In genomic region chr19:10478476-10478875, GRCh38 we compare ENCODE assay signal across 9 cellular contexts. TPM values are rescaled to one million over a fixed set of nuclear protein-coding genes. Genes with fewer than 3 reads are reported as not detected.
DNase-seq lines count a peak whose midpoint lies in the region; ATAC-seq and TF ChIP-seq lines count a peak whose summit lies in the region.
"Had no signal": no experiment of that assay in that cellular context is flagged by ENCODE, and none has a peak within 500 bp of the region (broad histone marks: within the 10 kb centered on the region; RNA-seq: fewer than 3 reads in every experiment).

No MANE protein-coding gene starts in this region.

- H3K9ac ChIP-seq in smooth muscle cell (ENCODE audit: low read depth): no peak overlapping the region

- POLR2A ChIA-PET in Caco-2 (lab: Charles Lee): interaction anchor here (0.6 kb wide), 1 partner anchor 25 kb away, joined by 3 read pairs; no protein-coding TSS in a partner anchor

- H3K27ac ChIP-seq in smooth muscle cell (ENCODE audit: low read depth): no peak overlapping the region

- no peak for TF ChIP-seq CTCF in Caco-2 (IDR thresholded peaks at IDR 0.05; ENCODE audit: insufficient read depth in 1 of 2, low read depth in 1 of 2, low read length in 1 of 2, severe bottlenecking in 1 of 2, unreplicated experiment in 1 of 2)
- TF ChIP-seq CTCF in fibroblast of villous mesenchyme (IDR thresholded peaks at IDR 0.05; ENCODE audit: insufficient read depth, low read depth, low read length): no peak
- no peak for TF ChIP-seq CTCF in smooth muscle cell (IDR thresholded peaks at IDR 0.05; ENCODE audit: borderline replicate concordance, insufficient read depth, poor library complexity, severe bottlenecking)

- intact Hi-C loops in Caco-2 (cut with micrococcal nuclease; ENCODE audit: unreplicated experiment): loop anchor here (5.0 kb wide), 1 partner anchor 219 kb away; no protein-coding TSS in a partner anchor

- CTCF ChIA-PET in Caco-2 (lab: Charles Lee): interaction anchor here (0.5 to 1.4 kb wide), 11 partner anchors 10 to 238 kb away, joined by 3 to 10 read pairs (median 4); partner anchors contain the start of genes CDC37 and QTRT1

- no peaks in the 10 kb centered on the region for H3K36me3 ChIP-seq in Caco-2 (ENCODE audit: control insufficient read depth, insufficient read depth, low read length)
- H3K36me3 ChIP-seq in smooth muscle cell (ENCODE audit: low read depth): no peaks in the 10 kb centered on the region
- H3K36me3 ChIP-seq: SJSA1 had no signal

- peak; percentile 21; the same call in 2 of the 3 replicates for ATAC-seq in SK-N-SH treated with all-trans-retinoic acid at 6 μM for 48 hours
- ATAC-seq in HG02981 (IDR thresholded peaks at IDR 0.05; ENCODE audit: unreplicated experiment): no peak

- no peak for DNase-seq in Caco-2
- DNase-seq in fibroblast of villous mesenchyme (ENCODE audit: low read depth): peak; percentile 16
- no peak for DNase-seq in smooth muscle cell (lab: John Stamatoyannopoulos, UW; ENCODE audit: unreplicated experiment)
- no peak for DNase-seq in DMS153 (lab: John Stamatoyannopoulos, UW)
- DNase-seq in NCI-H510A (lab: John Stamatoyannopoulos, UW): no peak

- H3K27me3 Mint-ChIP-seq in Caco-2 (ENCODE audit: insufficient read depth, unreplicated experiment): no peaks in the 10 kb centered on the region

- no peaks in the 10 kb centered on the region for H3K79me2 ChIP-seq in smooth muscle cell (ENCODE audit: low read depth)

- peak overlapping the region; percentile 89 for H3K4me2 ChIP-seq in smooth muscle cell

- H3K4me3 Mint-ChIP-seq in Caco-2 (ENCODE audit: unreplicated experiment): peak overlapping the region; percentile 84

- no peak overlapping the region for H3K27ac Mint-ChIP-seq in Caco-2 (ENCODE audit: unreplicated experiment)

- H3K9me3 ChIP-seq in Caco-2 (no peaks in the 10 kb centered on the region), smooth muscle cell (replicated peaks; ENCODE audit: low read depth) (no peaks in the 10 kb centered on the region)
- H3K9me3 ChIP-seq: SJSA1 had no signal

- no peaks in the 10 kb centered on the region for H3K36me3 Mint-ChIP-seq in Caco-2 (ENCODE audit: insufficient read depth, unreplicated experiment)

- no peaks in the 10 kb centered on the region for H3K27me3 ChIP-seq in Caco-2 (replicated peaks; ENCODE audit: control insufficient read depth, insufficient read depth, low read length)
- no peaks in the 10 kb centered on the region for H3K27me3 ChIP-seq in smooth muscle cell (ENCODE audit: low read depth)
- H3K27me3 ChIP-seq: SJSA1 had no signal

- no peaks in the 10 kb centered on the region for H3K4me1 Mint-ChIP-seq in Caco-2 (ENCODE audit: low read depth, unreplicated experiment)

- 49% methylated on average over 5 of the region's 5 CpGs for WGBS in smooth muscle cell (ENCODE audit: low lambda C conversion rate)

- H3K4me1 ChIP-seq in Caco-2 (peaks cover 5% of the 10 kb centered on the region; the same call in 1 of the 2 replicates), smooth muscle cell (ENCODE audit: low read depth) (no peaks in the 10 kb centered on the region)

- H3K9me3 Mint-ChIP-seq in Caco-2 (ENCODE audit: unreplicated experiment): no peaks in the 10 kb centered on the region

- H3K4me3 ChIP-seq in Caco-2 (ENCODE audit: low read depth, low read length): peak overlapping the region; percentile 15
- no peak overlapping the region for H3K4me3 ChIP-seq in fibroblast of villous mesenchyme (ENCODE audit: low read depth, low read length)
- peak overlapping the region; percentile 15 for H3K4me3 ChIP-seq in smooth muscle cell
- H3K4me3 ChIP-seq: GM12878 had no signal

- H2AFZ ChIP-seq in smooth muscle cell (ENCODE audit: low read depth): no peak overlapping the region

- BruUV-seq in Caco-2 (replicated peaks; lab: Mats Ljungman, UMichigan): no TSS peak

- no peaks in the 10 kb centered on the region for H3F3A ChIP-seq in smooth muscle cell (ENCODE audit: low read depth)

- no peaks in the 10 kb centered on the region for H4K20me1 ChIP-seq in smooth muscle cell (ENCODE audit: low read depth)

TF ChIP-seq in SK-N-SH treated with all-trans-retinoic acid at 6 μM for 48 hours, 23 proteins besides CTCF, POLR2A, EP300 and RAD21:
- TF ChIP-seq RARB (CRISPR knock-in tag; IDR thresholded peaks at IDR 0.05) (no peak), SNAI2 (CRISPR knock-in tag; IDR thresholded peaks at IDR 0.05) (no peak), TCF4 (CRISPR knock-in tag; IDR thresholded peaks at IDR 0.05; ENCODE audit: borderline replicate concordance) (0 out of 2 replicates have a peak, but pooled peaks have one; percentile 48)

RNA-seq across cellular contexts. Expression of gene KEAP1, which starts 24.7 kb away (rescaled TPM):
- total RNA-seq in Caco-2 (2022) (73.0 and 77.7 TPM in 2 replicates), fibroblast of villous mesenchyme (60.5 and 61.5 TPM in 2 replicates), smooth muscle cell (24.9 and 39.3 TPM in 2 replicates)
- 53.1 and 60.4 TPM in 2 replicates for polyA plus RNA-seq in smooth muscle cell

RNA-seq across cellular contexts. Expression of gene S1PR5, which starts 38.8 kb away (rescaled TPM):
- total RNA-seq in Caco-2 (2022) (0.57 and 0.67 TPM in 2 replicates), fibroblast of villous mesenchyme (1.3 and 2.9 TPM in 2 replicates), smooth muscle cell (5.3 and 6.3 TPM in 2 replicates)
- polyA plus RNA-seq in smooth muscle cell: 6.8 and 9.0 TPM in 2 replicates
- total RNA-seq: GM12878 had no signal

RNA-seq across cellular contexts. Expression of gene PDE4A, which starts 58.1 kb away (rescaled TPM):
- total RNA-seq in Caco-2 (2022) (3.6 and 3.7 TPM in 2 replicates), fibroblast of villous mesenchyme (3.9 and 4.8 TPM in 2 replicates), smooth muscle cell (2.7 and 3.3 TPM in 2 replicates)
- polyA plus RNA-seq in smooth muscle cell: 12.3 and 16.4 TPM in 2 replicates
